Comparison of ENCODE assay signal across 7 cellular contexts in genomic region chr19:37217533-37217854, GRCh38. TPM values are rescaled to one million over a fixed set of nuclear protein-coding genes. Genes with fewer than 3 reads are reported as not detected.
DNase-seq lines count a peak whose midpoint lies in the region; ATAC-seq and TF ChIP-seq lines count a peak whose summit lies in the region.

No MANE protein-coding gene starts in this region.

- peaks cover 1 to 16% of the 10 kb centered on the region in 2 donors for H3K36me3 ChIP-seq in duodenal mucosa (ENCODE audit: control insufficient read depth in 1 of 2, insufficient read depth in 2 of 2, low read length in 2 of 2)

- peak overlapping the region; percentile 97 for H3K4me3 Mint-ChIP-seq in osteocyte (ENCODE audit: unreplicated experiment)

- H3K4me3 ChIP-seq in duodenal mucosa (ENCODE audit: low read depth in 1 of 2, low read length in 2 of 2), result peak overlapping the region; percentile 100

- H3K27ac ChIP-seq in duodenal mucosa (ENCODE audit: low read depth, low read length), result peak overlapping the region; percentile 76

- H3K4me1 Mint-ChIP-seq in osteocyte (ENCODE audit: unreplicated experiment), result peaks cover 20% of the 10 kb centered on the region

- H3K9ac ChIP-seq in duodenal mucosa (ENCODE audit: low read depth in 1 of 2, low read length in 2 of 2), result peak overlapping the region; percentile 98 to 100

- peak; percentile 84 for ATAC-seq in GM19351 (IDR thresholded peaks at IDR 0.05; ENCODE audit: unreplicated experiment)

- H3K4me1 ChIP-seq in duodenal mucosa (ENCODE audit: control insufficient read depth in 1 of 2, insufficient read depth in 2 of 2, low read length in 2 of 2), result peaks cover 8 to 9% of the 10 kb centered on the region in 2 donors

- peak overlapping the region; percentile 96 for H3K27ac Mint-ChIP-seq in osteocyte (ENCODE audit: unreplicated experiment)

- peaks cover 26% of the 10 kb centered on the region for H3K36me3 Mint-ChIP-seq in osteocyte (ENCODE audit: unreplicated experiment)

- H3K27me3 Mint-ChIP-seq in osteocyte (ENCODE audit: unreplicated experiment), result no peaks in the 10 kb centered on the region

- TF ChIP-seq CTCF in osteocyte (IDR thresholded peaks at IDR 0.05), result no peak

- peaks cover 0 to 3% of the 10 kb centered on the region in 2 donors for H3K9me3 ChIP-seq in duodenal mucosa (ENCODE audit: control insufficient read depth in 1 of 2, low read length in 2 of 2)

- peak; percentile 10 for DNase-seq in HuH-7.5 (ENCODE audit: low spot score)
- DNase-seq in osteocyte (ENCODE audit: extremely low spot score, unreplicated experiment), result no peak
- DNase-seq in NCI-H510A (lab: John Stamatoyannopoulos, UW), result no peak
- DNase-seq in NCI-H2081 treated with DMSO at 0.1 percent for 48 hours (lab: John Stamatoyannopoulos, UW), result no peak
- no peak for DNase-seq in NCI-H524 (lab: John Stamatoyannopoulos, UW)

- H3K27me3 ChIP-seq in duodenal mucosa (ENCODE audit: control insufficient read depth in 1 of 2, insufficient read depth in 2 of 2, low read length in 2 of 2), result no peaks in the 10 kb centered on the region

- H3K9me3 Mint-ChIP-seq in osteocyte (ENCODE audit: unreplicated experiment), result peaks cover 10% of the 10 kb centered on the region

RNA-seq across cellular contexts. Expression of gene ZNF383, which starts 0.5 kb away (rescaled TPM):
- 8.2 and 12.3 TPM in 2 replicates for total RNA-seq in osteocyte

RNA-seq across cellular contexts. Expression of gene ZNF585B, which starts 7.2 kb away (rescaled TPM):
- total RNA-seq in osteocyte, result 18.6 and 19.4 TPM in 2 replicates

RNA-seq across cellular contexts. Expression of gene ZNF585A, which starts 45.0 kb away (rescaled TPM):
- total RNA-seq in osteocyte, result 10.8 and 13.2 TPM in 2 replicates
